In the genomic region with DNA sequence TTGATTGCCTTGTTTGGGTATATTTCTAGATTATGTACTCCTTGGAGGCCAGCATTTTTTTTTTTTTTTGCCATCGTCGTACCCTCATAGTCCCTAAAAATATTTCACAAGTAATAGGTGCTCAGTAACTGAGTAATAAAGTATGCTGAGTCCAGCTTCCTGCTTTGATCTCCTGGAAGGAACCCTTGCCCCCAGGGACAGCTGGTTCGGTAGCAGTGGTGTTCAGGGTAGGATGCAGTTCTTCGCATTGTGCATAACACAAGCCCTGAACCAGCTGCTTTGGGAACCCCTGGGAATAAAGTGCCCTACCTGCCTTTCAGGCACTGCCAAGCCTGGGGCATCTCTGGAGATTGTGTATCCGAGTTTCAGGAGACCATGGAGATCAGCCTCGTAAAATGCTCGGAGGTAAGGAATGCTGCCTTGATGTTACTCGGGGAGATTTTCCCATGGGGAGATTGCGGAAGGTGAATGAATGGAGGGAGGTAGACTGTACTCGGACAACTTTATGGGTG, we compare ENCODE assay signal across 26 cellular contexts. TPM values are rescaled to one million over a fixed set of nuclear protein-coding genes. Genes with fewer than 3 reads are reported as not detected.
DNase-seq lines count a peak whose midpoint lies in the region; ATAC-seq and TF ChIP-seq lines count a peak whose summit lies in the region.
"Had no signal": no experiment of that assay in that cellular context is flagged by ENCODE, and none has a peak within 500 bp of the region (broad histone marks: within the 10 kb centered on the region; RNA-seq: fewer than 3 reads in every experiment).

No MANE protein-coding gene starts in this region.

- DNase-seq in M059J (ENCODE audit: low read depth), result peak; percentile 32
- DNase-seq in lung (ENCODE audit: low spot score), result no peak
- no peak for DNase-seq in upper lobe of left lung
- no peak for DNase-seq in stimulated activated naive CD8-positive, alpha-beta T cell treated with anti-CD3 and anti-CD28 coated beads, Interleukin-15, amount 100 ng/mL, for 72 hours
- DNase-seq in putamen (ENCODE audit: low spot score), result no peak
- DNase-seq: activated CD4-positive, alpha-beta T cell treated with anti-CD3 and anti-CD28 coated beads, Interleukin-2, amount 10 ng/mL, durations not matched to agents 24 days and 14 days; amygdala; COR-L47; DMS53; effector CD4-positive, alpha-beta T cell; HFFc6; immature natural killer cell; naive thymus-derived CD8-positive, alpha-beta T cell; NCI-H1048; NCI-H2107; NCI-H446; NCI-H748 treated with DMSO at 0.1 percent for 48 hours; occipital lobe; SJCRH30; stimulated activated naive CD4-positive, alpha-beta T cell had no signal

- H3K27ac Mint-ChIP-seq in stimulated activated naive CD8-positive, alpha-beta T cell treated with anti-CD3 and anti-CD28 coated beads, Interleukin-15, amount 100 ng/mL, for 72 hours, result no peak overlapping the region
- H3K27ac Mint-ChIP-seq: activated CD4-positive, alpha-beta T cell treated with anti-CD3 and anti-CD28 coated beads, Interleukin-2, amount 10 ng/mL, durations not matched to agents 24 days and 14 days; activated naive CD4-positive, alpha-beta T cell treated with anti-CD3 and anti-CD28 coated beads, Interleukin-2, amount 50 U/mL, for 24 hours; HFFc6; immature natural killer cell; mesothelial cell of epicardium; naive thymus-derived CD8-positive, alpha-beta T cell had no signal

- no peaks in the 10 kb centered on the region for H3K9me3 Mint-ChIP-seq in stimulated activated naive CD8-positive, alpha-beta T cell treated with anti-CD3 and anti-CD28 coated beads, Interleukin-15, amount 100 ng/mL, for 72 hours
- H3K9me3 Mint-ChIP-seq: activated CD4-positive, alpha-beta T cell treated with anti-CD3 and anti-CD28 coated beads, Interleukin-2, amount 10 ng/mL, durations not matched to agents 24 days and 14 days; activated naive CD4-positive, alpha-beta T cell treated with anti-CD3 and anti-CD28 coated beads, Interleukin-2, amount 50 U/mL, for 24 hours; HFFc6; immature natural killer cell; mesothelial cell of epicardium; naive thymus-derived CD8-positive, alpha-beta T cell had no signal

- 84 to 90% methylated on average over 10 of the region's 10 CpGs for WGBS in lung, 2 donors
- WGBS in upper lobe of left lung, 2 donors, result 80 to 82% methylated on average over 10 of the region's 10 CpGs

- H3K27me3 Mint-ChIP-seq in stimulated activated naive CD8-positive, alpha-beta T cell treated with anti-CD3 and anti-CD28 coated beads, Interleukin-15, amount 100 ng/mL, for 72 hours, result peaks cover 23% of the 10 kb centered on the region
- H3K27me3 Mint-ChIP-seq: activated naive CD4-positive, alpha-beta T cell treated with anti-CD3 and anti-CD28 coated beads, Interleukin-2, amount 50 U/mL, for 24 hours had no signal

- H3K4me3 Mint-ChIP-seq in stimulated activated naive CD8-positive, alpha-beta T cell treated with anti-CD3 and anti-CD28 coated beads, Interleukin-15, amount 100 ng/mL, for 72 hours, result no peak overlapping the region
- H3K4me3 Mint-ChIP-seq: activated CD4-positive, alpha-beta T cell treated with anti-CD3 and anti-CD28 coated beads, Interleukin-2, amount 10 ng/mL, durations not matched to agents 24 days and 14 days; activated naive CD4-positive, alpha-beta T cell treated with anti-CD3 and anti-CD28 coated beads, Interleukin-2, amount 50 U/mL, for 24 hours; HFFc6; immature natural killer cell; mesothelial cell of epicardium; naive thymus-derived CD8-positive, alpha-beta T cell had no signal

- H3K27ac ChIP-seq in VCaP (peak overlapping the region; percentile 51), lung (ENCODE audit: low read depth in 1 of 2, low read length in 1 of 2) (peak overlapping the region; percentile 55 to 99), upper lobe of left lung (peak overlapping the region in 3 of 4 donors; percentile 63 to 91 (median 84))
- H3K27ac ChIP-seq: SJCRH30 had no signal

- no peak for TF ChIP-seq EP300 in upper lobe of left lung (IDR thresholded peaks at IDR 0.05)

- H3K4me1 ChIP-seq in lung (ENCODE audit: control insufficient read depth in 2 of 2, insufficient read depth in 2 of 2, low read length in 2 of 2) (peaks cover 21 to 25% of the 10 kb centered on the region in 2 donors), upper lobe of left lung (peaks cover 21 to 44% (median 28%) of the 10 kb centered on the region in 4 donors)

- TF ChIP-seq POLR2A in upper lobe of left lung (IDR thresholded peaks at IDR 0.05), result no peak

- H3K27me3 ChIP-seq in lung (ENCODE audit: control insufficient read depth, insufficient read depth), result no peaks in the 10 kb centered on the region
- no peaks in the 10 kb centered on the region for H3K27me3 ChIP-seq in upper lobe of left lung
- H3K27me3 ChIP-seq: SJCRH30 had no signal

- H3K4me1 Mint-ChIP-seq in stimulated activated naive CD8-positive, alpha-beta T cell treated with anti-CD3 and anti-CD28 coated beads, Interleukin-15, amount 100 ng/mL, for 72 hours, result no peaks in the 10 kb centered on the region
- H3K4me1 Mint-ChIP-seq: activated CD4-positive, alpha-beta T cell treated with anti-CD3 and anti-CD28 coated beads, Interleukin-2, amount 10 ng/mL, durations not matched to agents 24 days and 14 days; activated naive CD4-positive, alpha-beta T cell treated with anti-CD3 and anti-CD28 coated beads, Interleukin-2, amount 50 U/mL, for 24 hours; immature natural killer cell; naive thymus-derived CD8-positive, alpha-beta T cell had no signal

- H3K9me3 ChIP-seq in lung (ENCODE audit: control insufficient read depth in 2 of 2, insufficient read depth in 1 of 2, low read length in 1 of 2), result no peaks in the 10 kb centered on the region
- no peaks in the 10 kb centered on the region for H3K9me3 ChIP-seq in upper lobe of left lung
- H3K9me3 ChIP-seq: SJCRH30 had no signal

- ATAC-seq in lung (ENCODE audit: insufficient read depth, low FRiP score) (no peak), upper lobe of left lung (ENCODE audit: low FRiP score in 2 of 2) (no peak), GM21786 (IDR thresholded peaks at IDR 0.05; ENCODE audit: unreplicated experiment) (no peak)
- no peak for ATAC-seq in stimulated activated naive CD8-positive, alpha-beta T cell treated with anti-CD3 and anti-CD28 coated beads, Interleukin-15, amount 100 ng/mL, for 72 hours
- ATAC-seq: left lobe of liver; naive thymus-derived CD8-positive, alpha-beta T cell had no signal

- no peak overlapping the region for H3K4me3 ChIP-seq in lung
- no peak overlapping the region for H3K4me3 ChIP-seq in upper lobe of left lung
- H3K4me3 ChIP-seq: SJCRH30 had no signal

- TF ChIP-seq CTCF in VCaP (conservative IDR thresholded peaks at IDR 0.05) (no peak), lung (IDR thresholded peaks at IDR 0.05; ENCODE audit: control extremely low read depth, extremely low read depth) (no peak), upper lobe of left lung (IDR thresholded peaks at IDR 0.05) (no peak)

- H3K36me3 ChIP-seq in lung (ENCODE audit: control insufficient read depth in 2 of 2, insufficient read depth in 2 of 2, low read length in 2 of 2) (no peaks in the 10 kb centered on the region), upper lobe of left lung (peaks cover 0 to 4% (median under 1%) of the 10 kb centered on the region in 4 donors)
- H3K36me3 ChIP-seq: SJCRH30 had no signal

RNA-seq across cellular contexts. Expression of a gene that starts 7.7 kb away (rescaled TPM):
- total RNA-seq in M059J (2014; rRNA removed; shearing (Covaris generic)), result 7.9 and 8.2 TPM in 2 replicates
- total RNA-seq in lung (10 to 100 TPM in 1 of 2 donors, 1 to 10 TPM in 1; 6.9 to 36.9 TPM), upper lobe of left lung (10 to 100 TPM; 22.0 to 54.3 (median 30.4) TPM)
- polyA plus RNA-seq in lung, result 10 to 100 TPM in 1 of 2 donors, 1 to 10 TPM in 1; 9.0 to 14.2 TPM
- total RNA-seq: activated CD4-positive, alpha-beta T cell treated with anti-CD3 and anti-CD28 coated beads, Interleukin-2, amount 10 ng/mL, durations not matched to agents 24 days and 14 days; activated CD8-positive, alpha-beta memory T cell treated with anti-CD3 and anti-CD28 coated beads for 36 hours; naive thymus-derived CD8-positive, alpha-beta T cell had no signal
